ENCODE assay signal across 1 cellular context in genomic region chr10:44959243-44960097, GRCh38.
TF ChIP-seq lines count a peak whose summit lies in the region.

Gene RASSF4, plus strand, starts transcription at chr10:44959802. Its CDS starts 10,401 bp downstream, at chr10:44970203.

TF ChIP-seq in WTC11, 78 proteins besides CTCF, POLR2A, EP300 and RAD21 (continued from another document):
- TF ChIP-seq ZNF425 (CRISPR knock-in tag; conservative IDR thresholded peaks at IDR 0.05) (no peak), MAX (CRISPR knock-in tag; IDR thresholded peaks at IDR 0.05) (peak; percentile 64), SP1 (CRISPR knock-in tag; conservative IDR thresholded peaks at IDR 0.05) (peak; percentile 78), ZBTB21 (CRISPR knock-in tag; IDR thresholded peaks at IDR 0.05; ENCODE audit: borderline replicate concordance) (0 out of 2 replicates have a peak, but pooled peaks have one; percentile 22), USF1 (CRISPR knock-in tag; IDR thresholded peaks at IDR 0.05) (peak; percentile 24; the same call in 1 of the 2 replicates), ZNF263 (CRISPR knock-in tag; IDR thresholded peaks at IDR 0.05; ENCODE audit: low read depth) (no peak)
